8 cellular contexts compared by ENCODE assay signal in the genomic region with DNA sequence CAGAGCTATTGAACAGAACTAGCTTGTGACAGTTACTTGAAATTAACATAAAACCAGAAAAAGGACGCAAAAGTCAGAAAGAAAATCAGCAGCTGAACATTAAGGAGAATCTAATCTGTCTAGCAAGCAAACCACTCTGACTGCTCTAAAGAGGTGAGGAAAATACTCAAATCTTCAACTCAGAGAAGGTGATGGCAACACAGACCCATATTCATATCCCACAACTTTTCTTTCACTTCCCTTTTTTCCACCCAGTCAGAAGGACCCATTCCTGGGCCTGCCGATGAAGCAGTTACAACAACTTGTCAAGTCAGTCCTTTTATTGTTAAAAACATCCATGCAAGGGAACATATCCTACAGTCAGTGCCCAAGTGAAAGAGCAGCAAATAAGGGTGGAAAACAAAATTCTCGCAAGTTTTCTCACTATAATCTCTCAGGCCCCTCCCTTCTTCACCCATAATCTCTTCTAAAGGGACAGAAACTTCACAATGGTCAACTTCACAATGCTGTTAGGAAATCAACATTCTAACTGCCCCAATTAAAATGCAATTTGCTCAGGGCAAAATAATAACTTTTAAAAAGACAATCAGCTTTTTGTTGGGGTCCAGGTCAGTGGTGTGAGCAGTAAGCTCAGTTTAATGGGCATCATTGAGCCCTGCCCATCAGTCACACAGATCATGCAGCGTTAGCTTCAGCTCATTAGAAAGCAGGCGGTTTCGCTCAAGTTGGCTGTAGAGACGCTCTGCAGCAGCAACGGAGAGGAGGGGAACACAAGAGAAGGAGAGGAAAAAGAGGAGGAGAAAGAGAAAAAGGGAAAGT. TPM values are rescaled to one million over a fixed set of nuclear protein-coding genes. Genes with fewer than 3 reads are reported as not detected.
DNase-seq lines count a peak whose midpoint lies in the region; ATAC-seq and TF ChIP-seq lines count a peak whose summit lies in the region.

No MANE protein-coding gene starts in this region.

- H3K36me3 Mint-ChIP-seq in Caco-2 (ENCODE audit: insufficient read depth, unreplicated experiment) (peaks cover 93% of the 10 kb centered on the region), naive B cell (peaks cover 26 to 33% of the 10 kb centered on the region in 2 donors)
- H3K36me3 Mint-ChIP-seq in T-helper 1 cell treated with Interleukin-12 subunit alpha and Interleukin-12 subunit beta and Interleukin-4 antibody, amounts not matched to agents 30 μg/mL and 1 μg/mL, for 36 hours (ENCODE audit: low read depth) = peaks cover 74% of the 10 kb centered on the region

- TF ChIP-seq CTCF in Caco-2 (IDR thresholded peaks at IDR 0.05; ENCODE audit: insufficient read depth in 1 of 2, low read depth in 1 of 2, low read length in 1 of 2, severe bottlenecking in 1 of 2, unreplicated experiment in 1 of 2) = no peak

- no peaks in the 10 kb centered on the region for H3K27me3 ChIP-seq in Caco-2 (replicated peaks; ENCODE audit: control insufficient read depth, insufficient read depth, low read length)

- no peaks in the 10 kb centered on the region for H3K9me3 ChIP-seq in Caco-2

- POLR2A ChIA-PET in Caco-2 (lab: Charles Lee) = interaction anchor here (1.0 kb wide), 1 partner anchor 168 kb away, joined by 3 read pairs; no protein-coding TSS in a partner anchor

- H3K36me3 ChIP-seq in Caco-2 (ENCODE audit: control insufficient read depth, insufficient read depth, low read length) = no peaks in the 10 kb centered on the region; the same call in none of the 2 replicates

- H3K4me3 ChIP-seq in Caco-2 (ENCODE audit: low read depth, low read length) = no peak overlapping the region

- no TSS peak for BruUV-seq in Caco-2 (replicated peaks; lab: Mats Ljungman, UMichigan)

- no peak for DNase-seq in Caco-2
- peak; percentile 17 for DNase-seq in naive B cell
- no peak for DNase-seq in NCI-H2171 treated with DMSO at 0.1 percent for 48 hours (lab: John Stamatoyannopoulos, UW)
- DNase-seq in globus pallidus (ENCODE audit: low spot score) = no peak

- H3K4me1 ChIP-seq in Caco-2 = peaks cover 13% of the 10 kb centered on the region; the same call in 1 of the 2 replicates

- H3K4me1 Mint-ChIP-seq in Caco-2 (ENCODE audit: low read depth, unreplicated experiment) = peaks cover 24% of the 10 kb centered on the region
- peaks cover 61% of the 10 kb centered on the region for H3K4me1 Mint-ChIP-seq in T-helper 1 cell treated with Interleukin-12 subunit alpha and Interleukin-12 subunit beta and Interleukin-4 antibody, amounts not matched to agents 30 μg/mL and 1 μg/mL, for 36 hours (ENCODE audit: low read depth)
- H3K4me1 Mint-ChIP-seq in naive B cell = peaks cover 23 to 36% (median 24%) of the 10 kb centered on the region in 3 donors

- ATAC-seq in HG02588 (IDR thresholded peaks at IDR 0.05; ENCODE audit: unreplicated experiment) = peak; percentile 41
- ATAC-seq in naive B cell (ENCODE audit: low read depth in 2 of 2) = peak; percentile 62 to 66
- ATAC-seq in HG03095 (IDR thresholded peaks at IDR 0.05; ENCODE audit: unreplicated experiment) = no peak
- ATAC-seq in GM19351 (IDR thresholded peaks at IDR 0.05; ENCODE audit: unreplicated experiment) = no peak

- no peak overlapping the region for H3K4me3 Mint-ChIP-seq in Caco-2 (ENCODE audit: unreplicated experiment)
- H3K4me3 Mint-ChIP-seq in T-helper 1 cell treated with Interleukin-12 subunit alpha and Interleukin-12 subunit beta and Interleukin-4 antibody, amounts not matched to agents 30 μg/mL and 1 μg/mL, for 36 hours = peak overlapping the region; percentile 81
- H3K4me3 Mint-ChIP-seq in naive B cell = peak overlapping the region in 2 of 8 donors; percentile 2 to 31

- H3K27ac Mint-ChIP-seq in Caco-2 (ENCODE audit: unreplicated experiment) (peak overlapping the region; percentile 75), naive B cell (peak overlapping the region in 5 of 6 donors; percentile 79 to 98 (median 90))
- peak overlapping the region; percentile 95 for H3K27ac Mint-ChIP-seq in T-helper 1 cell treated with Interleukin-12 subunit alpha and Interleukin-12 subunit beta and Interleukin-4 antibody, amounts not matched to agents 30 μg/mL and 1 μg/mL, for 36 hours

- H3K27me3 Mint-ChIP-seq in Caco-2 (ENCODE audit: insufficient read depth, unreplicated experiment) (no peaks in the 10 kb centered on the region), naive B cell (no peaks in the 10 kb centered on the region)
- H3K27me3 Mint-ChIP-seq in T-helper 1 cell treated with Interleukin-12 subunit alpha and Interleukin-12 subunit beta and Interleukin-4 antibody, amounts not matched to agents 30 μg/mL and 1 μg/mL, for 36 hours (ENCODE audit: low read depth) = no peaks in the 10 kb centered on the region

- H3K9me3 Mint-ChIP-seq in Caco-2 (ENCODE audit: unreplicated experiment) = no peaks in the 10 kb centered on the region
- peaks cover 7% of the 10 kb centered on the region for H3K9me3 Mint-ChIP-seq in T-helper 1 cell treated with Interleukin-12 subunit alpha and Interleukin-12 subunit beta and Interleukin-4 antibody, amounts not matched to agents 30 μg/mL and 1 μg/mL, for 36 hours
- H3K9me3 Mint-ChIP-seq in naive B cell = peaks cover 0 to 11% (median 2%) of the 10 kb centered on the region in 7 donors

- intact Hi-C loops in Caco-2 (cut with micrococcal nuclease; ENCODE audit: unreplicated experiment) = no loop called here

- CTCF ChIA-PET in Caco-2 (lab: Charles Lee) = interaction anchor here (1.0 kb wide), 1 partner anchor 176 kb away, joined by 4 read pairs; no protein-coding TSS in a partner anchor

RNA-seq across cellular contexts. Expression of a gene that starts 3.6 kb away (rescaled TPM):
- total RNA-seq in Caco-2 (2022) = 0.07 and 0.19 TPM in 2 replicates
- polyA plus RNA-seq in naive B cell (ENCODE audit: low read depth in 6 of 6) = not detected

RNA-seq across cellular contexts. Expression of a gene that starts 33.4 kb away (rescaled TPM):
- total RNA-seq in Caco-2 (2022) = 681 and 698 TPM in 2 replicates
- polyA plus RNA-seq in naive B cell (ENCODE audit: low read depth in 6 of 6) = 100 to 1,000 TPM; 669 to 816 (median 772) TPM

RNA-seq across cellular contexts. Expression of a gene that starts 47.6 kb away (rescaled TPM):
- total RNA-seq in Caco-2 (2022) = not detected in 2 replicates
- polyA plus RNA-seq in naive B cell (ENCODE audit: low read depth in 6 of 6) = not detected

Comparison
In these comparisons a context has a peak if more than half of its experiments do, and no peak if none do; other contexts are left out.
1. ATAC-seq: peak in HG02588 (single experiment) and naive B cell (2 of 2); none in HG03095 (single experiment) and GM19351 (single experiment).
2. Peak in every context shown above with its lines, with median percentiles within 50 percentile points of each other: H3K27ac Mint-ChIP-seq.